11 cellular contexts compared by ENCODE assay signal in the genomic region with DNA sequence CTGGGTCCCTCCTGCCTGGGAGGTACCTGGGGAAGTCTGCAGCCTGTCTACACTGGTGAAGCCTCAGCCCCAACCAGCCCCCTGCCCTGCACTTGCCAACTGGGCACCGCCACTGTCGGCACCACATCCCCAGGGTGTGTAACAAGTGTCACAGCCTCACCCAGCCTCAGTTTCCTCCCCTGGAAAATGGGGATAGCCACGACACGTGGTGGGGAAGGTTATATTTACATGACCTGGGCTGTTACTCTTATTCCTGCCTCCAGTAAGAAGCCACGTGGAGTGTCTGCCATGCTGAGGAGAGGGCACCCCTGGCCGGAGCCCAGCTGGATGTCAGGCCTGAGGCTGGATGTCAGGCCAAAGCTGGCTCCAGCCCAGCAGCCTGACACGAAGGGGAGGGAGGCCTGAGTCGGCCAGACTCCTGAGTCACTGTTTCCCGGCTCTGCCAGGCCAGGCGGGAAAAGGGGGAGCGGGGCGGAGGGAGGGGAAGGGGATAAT. TPM values are rescaled to one million over a fixed set of nuclear protein-coding genes. Genes with fewer than 3 reads are reported as not detected.
DNase-seq lines count a peak whose midpoint lies in the region; FAIRE-seq and TF ChIP-seq lines count a peak whose summit lies in the region.
"Had no signal": no experiment of that assay in that cellular context is flagged by ENCODE, and none has a peak within 500 bp of the region (broad histone marks: within the 10 kb centered on the region; RNA-seq: fewer than 3 reads in every experiment).

No MANE protein-coding gene starts in this region.

- no peaks in the 10 kb centered on the region for H4K20me1 ChIP-seq in Karpas-422 (ENCODE audit: insufficient read depth, low read depth, low read length)

- TF ChIP-seq CTCF in bronchial epithelial cell (IDR thresholded peaks at IDR 0.05; ENCODE audit: insufficient read depth, low read length, severe bottlenecking) = no peak

- FAIRE-seq in bronchial epithelial cell (lab: Jason Lieb, UNC) = no peak

- DNase-seq in HPDE6-E6E7 (ENCODE audit: extremely low spot score) = peak; percentile 99
- DNase-seq in bronchial epithelial cell (ENCODE audit: low read depth) = peak; percentile 59
- DNase-seq in iris pigment epithelial cell (ENCODE audit: low read depth) = peak; percentile 89
- peak; percentile 88 for DNase-seq in stromal cell of bone marrow (ENCODE audit: low read depth)
- DNase-seq in Karpas-422 = no peak
- DNase-seq in NCI-H2107 treated with DMSO at 0.1 percent for 48 hours (lab: John Stamatoyannopoulos, UW; ENCODE audit: unreplicated experiment) = no peak
- DNase-seq in activated T-helper 2 cell treated with anti-CD3 and anti-CD28 coated beads, Interferon-gamma antibody, Interleukin-2, Interleukin-4, amounts not matched to agents 10 μg/mL and 5 μg/mL and 100 μg/mL, durations not matched to agents 14 hours and 24 hours and 36 hours (ENCODE audit: low spot score) = no peak
- DNase-seq in T-helper 2 cell treated with Interferon-gamma antibody and Interleukin-4, amounts not matched to agents 5 μg/mL and 100 μg/mL, for 36 hours (ENCODE audit: low spot score) = no peak

- H3K9me3 ChIP-seq in Karpas-422 (ENCODE audit: low read length) = no peaks in the 10 kb centered on the region

- H3K27me3 ChIP-seq in bronchial epithelial cell (ENCODE audit: control insufficient read depth, insufficient read depth, low read length) (no peaks in the 10 kb centered on the region), Karpas-422 (ENCODE audit: low read length) (no peaks in the 10 kb centered on the region)

- H3K4me1 ChIP-seq in Karpas-422 (ENCODE audit: low read length) = no peaks in the 10 kb centered on the region

- no peaks in the 10 kb centered on the region for H3K79me2 ChIP-seq in Karpas-422 (ENCODE audit: low read length)

- H3K4me3 ChIP-seq in bronchial epithelial cell (ENCODE audit: low read depth, low read length) = no peak overlapping the region
- no peak overlapping the region for H3K4me3 ChIP-seq in Karpas-422 (ENCODE audit: low read length)
- H3K4me3 ChIP-seq: SK-N-MC had no signal

- H3K9me2 ChIP-seq in Karpas-422 (replicated peaks; ENCODE audit: insufficient read depth, low read length) = no peaks in the 10 kb centered on the region

- H3K4me2 ChIP-seq in Karpas-422 (ENCODE audit: low read depth, low read length, poor library complexity, severe bottlenecking) = no peak overlapping the region

- intact Hi-C loops in activated T-helper 2 cell treated with anti-CD3 and anti-CD28 coated beads, Interferon-gamma antibody, Interleukin-2, Interleukin-4, amounts not matched to agents 10 μg/mL and 5 μg/mL and 100 μg/mL, durations not matched to agents 14 hours and 24 hours and 36 hours (cut with micrococcal nuclease) = no loop called here

- H3K36me3 ChIP-seq in bronchial epithelial cell (ENCODE audit: control insufficient read depth, insufficient read depth, low read length) (no peaks in the 10 kb centered on the region), Karpas-422 (ENCODE audit: insufficient read depth, low read length) (no peaks in the 10 kb centered on the region)

- no peak overlapping the region for H3K9ac ChIP-seq in Karpas-422 (ENCODE audit: low read length)

- no peaks in the 10 kb centered on the region for H3K4me1 Mint-ChIP-seq in activated T-helper 2 cell treated with anti-CD3 and anti-CD28 coated beads, Interferon-gamma antibody, Interleukin-2, Interleukin-4, amounts not matched to agents 10 μg/mL and 5 μg/mL and 100 μg/mL, durations not matched to agents 14 hours and 24 hours and 36 hours (ENCODE audit: low read depth)
- H3K4me1 Mint-ChIP-seq in T-helper 2 cell treated with Interferon-gamma antibody and Interleukin-4, amounts not matched to agents 5 μg/mL and 100 μg/mL, for 36 hours (ENCODE audit: low read depth) = no peaks in the 10 kb centered on the region
- H3K4me1 Mint-ChIP-seq: activated naive CD4-positive, alpha-beta T cell treated with anti-CD3 and anti-CD28 coated beads, Interleukin-2, amount 50 U/mL, for 24 hours had no signal

- H3K9me3 Mint-ChIP-seq in activated T-helper 2 cell treated with anti-CD3 and anti-CD28 coated beads, Interferon-gamma antibody, Interleukin-2, Interleukin-4, amounts not matched to agents 10 μg/mL and 5 μg/mL and 100 μg/mL, durations not matched to agents 14 hours and 24 hours and 36 hours = no peaks in the 10 kb centered on the region
- no peaks in the 10 kb centered on the region for H3K9me3 Mint-ChIP-seq in T-helper 2 cell treated with Interferon-gamma antibody and Interleukin-4, amounts not matched to agents 5 μg/mL and 100 μg/mL, for 36 hours
- H3K9me3 Mint-ChIP-seq: activated naive CD4-positive, alpha-beta T cell treated with anti-CD3 and anti-CD28 coated beads, Interleukin-2, amount 50 U/mL, for 24 hours had no signal

- no peak overlapping the region for H3K4me3 Mint-ChIP-seq in activated T-helper 2 cell treated with anti-CD3 and anti-CD28 coated beads, Interferon-gamma antibody, Interleukin-2, Interleukin-4, amounts not matched to agents 10 μg/mL and 5 μg/mL and 100 μg/mL, durations not matched to agents 14 hours and 24 hours and 36 hours (ENCODE audit: low read depth)
- no peak overlapping the region for H3K4me3 Mint-ChIP-seq in T-helper 2 cell treated with Interferon-gamma antibody and Interleukin-4, amounts not matched to agents 5 μg/mL and 100 μg/mL, for 36 hours
- H3K4me3 Mint-ChIP-seq: activated naive CD4-positive, alpha-beta T cell treated with anti-CD3 and anti-CD28 coated beads, Interleukin-2, amount 50 U/mL, for 24 hours had no signal

- no peak overlapping the region for H2AFZ ChIP-seq in Karpas-422 (ENCODE audit: low read length)

- no peak overlapping the region for H3K27ac Mint-ChIP-seq in activated T-helper 2 cell treated with anti-CD3 and anti-CD28 coated beads, Interferon-gamma antibody, Interleukin-2, Interleukin-4, amounts not matched to agents 10 μg/mL and 5 μg/mL and 100 μg/mL, durations not matched to agents 14 hours and 24 hours and 36 hours
- H3K27ac Mint-ChIP-seq in T-helper 2 cell treated with Interferon-gamma antibody and Interleukin-4, amounts not matched to agents 5 μg/mL and 100 μg/mL, for 36 hours = no peak overlapping the region
- H3K27ac Mint-ChIP-seq: activated naive CD4-positive, alpha-beta T cell treated with anti-CD3 and anti-CD28 coated beads, Interleukin-2, amount 50 U/mL, for 24 hours had no signal

- H3K27ac ChIP-seq in Karpas-422 (ENCODE audit: low read length) = no peak overlapping the region
- H3K27ac ChIP-seq: HL-60, SK-N-MC had no signal

- no peaks in the 10 kb centered on the region for H3K36me3 Mint-ChIP-seq in activated T-helper 2 cell treated with anti-CD3 and anti-CD28 coated beads, Interferon-gamma antibody, Interleukin-2, Interleukin-4, amounts not matched to agents 10 μg/mL and 5 μg/mL and 100 μg/mL, durations not matched to agents 14 hours and 24 hours and 36 hours (ENCODE audit: low read depth)
- no peaks in the 10 kb centered on the region for H3K36me3 Mint-ChIP-seq in T-helper 2 cell treated with Interferon-gamma antibody and Interleukin-4, amounts not matched to agents 5 μg/mL and 100 μg/mL, for 36 hours (ENCODE audit: low read depth)
- H3K36me3 Mint-ChIP-seq: activated naive CD4-positive, alpha-beta T cell treated with anti-CD3 and anti-CD28 coated beads, Interleukin-2, amount 50 U/mL, for 24 hours had no signal

- H3K27me3 Mint-ChIP-seq in activated T-helper 2 cell treated with anti-CD3 and anti-CD28 coated beads, Interferon-gamma antibody, Interleukin-2, Interleukin-4, amounts not matched to agents 10 μg/mL and 5 μg/mL and 100 μg/mL, durations not matched to agents 14 hours and 24 hours and 36 hours (ENCODE audit: low read depth) = peaks cover 2% of the 10 kb centered on the region
- H3K27me3 Mint-ChIP-seq in T-helper 2 cell treated with Interferon-gamma antibody and Interleukin-4, amounts not matched to agents 5 μg/mL and 100 μg/mL, for 36 hours (ENCODE audit: low read depth) = no peaks in the 10 kb centered on the region
- H3K27me3 Mint-ChIP-seq: activated naive CD4-positive, alpha-beta T cell treated with anti-CD3 and anti-CD28 coated beads, Interleukin-2, amount 50 U/mL, for 24 hours had no signal

RNA-seq across cellular contexts. Expression of a gene that starts 44.9 kb away (rescaled TPM):
- total RNA-seq in bronchial epithelial cell = not detected in 2 replicates
- total RNA-seq in Karpas-422 (2014; rRNA removed; shearing (Covaris generic); ENCODE audit: low replicate concordance) = 0.22 TPM in 1 of 2 replicates, not detected in the other
- 1.3 and 1.6 TPM in 2 replicates for total RNA-seq in activated T-helper 2 cell treated with anti-CD3 and anti-CD28 coated beads, Interferon-gamma antibody, Interleukin-2, Interleukin-4, amounts not matched to agents 10 μg/mL and 5 μg/mL and 100 μg/mL, durations not matched to agents 14 hours and 24 hours and 36 hours

Comparison
In these comparisons a context has a peak if more than half of its experiments do, and no peak if none do; other contexts are left out.
1. DNase-seq: peak in HPDE6-E6E7 (single experiment), bronchial epithelial cell (single experiment), iris pigment epithelial cell (single experiment) and stromal cell of bone marrow (single experiment); none in Karpas-422 (single experiment), NCI-H2107 treated with DMSO at 0.1 percent for 48 hours (single experiment), activated T-helper 2 cell treated with anti-CD3 and anti-CD28 coated beads, Interferon-gamma antibody, Interleukin-2, Interleukin-4, amounts not matched to agents 10 μg/mL and 5 μg/mL and 100 μg/mL, durations not matched to agents 14 hours and 24 hours and 36 hours (single experiment) and T-helper 2 cell treated with Interferon-gamma antibody and Interleukin-4, amounts not matched to agents 5 μg/mL and 100 μg/mL, for 36 hours (single experiment).